35 cellular contexts compared by ENCODE assay signal in the genomic region with DNA sequence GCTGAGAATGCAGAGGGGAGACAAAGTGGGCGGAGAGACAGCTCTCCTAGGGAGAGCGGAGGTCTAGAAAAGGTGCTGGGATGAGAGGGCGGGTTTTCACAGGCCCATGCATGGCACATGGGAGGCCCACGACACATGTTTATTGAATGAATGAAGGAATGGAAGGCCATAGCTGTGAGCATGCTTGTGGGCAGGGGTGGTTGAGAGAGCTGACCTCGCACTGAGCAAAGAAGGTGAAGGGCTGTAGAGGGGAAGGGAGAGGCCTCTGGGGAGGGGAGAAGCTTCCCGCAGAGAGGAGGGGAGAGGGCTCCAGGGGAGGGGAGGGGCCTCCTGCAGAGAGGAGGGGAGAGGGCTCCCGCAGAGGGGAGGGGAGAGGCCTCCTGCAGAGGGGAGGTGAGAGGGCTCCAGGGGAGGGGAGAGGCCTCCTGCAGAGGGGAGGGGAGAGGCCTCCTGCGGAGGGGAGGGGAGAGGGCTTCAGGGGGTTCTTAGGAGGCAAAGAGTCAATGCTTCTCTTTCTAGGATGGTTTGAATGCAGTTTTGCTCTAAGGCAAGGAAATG. TPM values are rescaled to one million over a fixed set of nuclear protein-coding genes. Genes with fewer than 3 reads are reported as not detected.
DNase-seq lines count a peak whose midpoint lies in the region; ATAC-seq, FAIRE-seq and TF ChIP-seq lines count a peak whose summit lies in the region.
"Had no signal": no experiment of that assay in that cellular context is flagged by ENCODE, and none has a peak within 500 bp of the region (broad histone marks: within the 10 kb centered on the region; RNA-seq: fewer than 3 reads in every experiment).

No MANE protein-coding gene starts in this region.

- peaks cover 3% of the 10 kb centered on the region for H3K27me3 Mint-ChIP-seq in astrocyte (ENCODE audit: low read depth, unreplicated experiment)
- H3K27me3 Mint-ChIP-seq: activated CD4-positive, alpha-beta memory T cell treated with anti-CD3 and anti-CD28 coated beads for 36 hours; activated naive CD4-positive, alpha-beta T cell treated with anti-CD3 and anti-CD28 coated beads, Interleukin-2, amount 50 U/mL, for 24 hours; CD4-positive, alpha-beta T cell; naive thymus-derived CD8-positive, alpha-beta T cell had no signal

- peaks cover 6% of the 10 kb centered on the region for H3K79me1 ChIP-seq in mesendoderm (ENCODE audit: low read length)

- H4K8ac ChIP-seq in mesendoderm (ENCODE audit: low read depth, low read length), result no peak overlapping the region

- H3K36me3 ChIP-seq in astrocyte (ENCODE audit: insufficient read depth, low read length), result no peaks in the 10 kb centered on the region
- H3K36me3 ChIP-seq in mesendoderm (ENCODE audit: control insufficient read depth, insufficient read depth, low read length), result no peaks in the 10 kb centered on the region
- H3K36me3 ChIP-seq in body of pancreas (replicated peaks in 1 of 2; ENCODE audit: insufficient read depth in 1 of 2, low read depth in 2 of 2), result no peaks in the 10 kb centered on the region
- H3K36me3 ChIP-seq: esophagus squamous epithelium, vagina had no signal

- no peak overlapping the region for H3K4ac ChIP-seq in mesendoderm (ENCODE audit: low read depth, low read length)

- H3K56ac ChIP-seq in mesendoderm (ENCODE audit: low read length), result peak overlapping the region; percentile 71

- H3K23ac ChIP-seq in mesendoderm (ENCODE audit: low read length), result no peak overlapping the region

- no peaks in the 10 kb centered on the region for H4K20me1 ChIP-seq in astrocyte (ENCODE audit: insufficient read depth, low read length)

- no peak overlapping the region for H3K4me3 Mint-ChIP-seq in astrocyte (ENCODE audit: unreplicated experiment)
- H3K4me3 Mint-ChIP-seq in stimulated activated effector memory CD8-positive, alpha-beta T cell treated with anti-CD3 and anti-CD28 coated beads, Interleukin-12 subunit alpha, Interleukin-12 subunit beta, amount 100 ng/mL, for 72 hours, result no peak overlapping the region
- H3K4me3 Mint-ChIP-seq: activated CD4-positive, alpha-beta memory T cell treated with anti-CD3 and anti-CD28 coated beads for 36 hours; activated naive CD4-positive, alpha-beta T cell treated with anti-CD3 and anti-CD28 coated beads, Interleukin-2, amount 50 U/mL, for 24 hours; CD4-positive, alpha-beta T cell; dendritic cell treated with granulocyte-macrophage colony-stimulating factor and Interleukin-4, amounts not matched to agents 40 ng/mL and 50 ng/mL, for 4 days; immature natural killer cell; naive thymus-derived CD8-positive, alpha-beta T cell had no signal

- H3K79me2 ChIP-seq in astrocyte (ENCODE audit: insufficient read depth, low read length), result no peaks in the 10 kb centered on the region
- H3K79me2 ChIP-seq in mesendoderm (ENCODE audit: control insufficient read depth, insufficient read depth, low read length), result no peaks in the 10 kb centered on the region
- H3K79me2 ChIP-seq: parathyroid adenoma had no signal

- no peak overlapping the region for H3K18ac ChIP-seq in mesendoderm (ENCODE audit: low read length)

- H3K27me3 ChIP-seq in astrocyte (ENCODE audit: insufficient read depth, low read length) (no peaks in the 10 kb centered on the region), mesendoderm (ENCODE audit: insufficient read depth, low read length, poor library complexity) (no peaks in the 10 kb centered on the region), body of pancreas (no peaks in the 10 kb centered on the region)
- H3K27me3 ChIP-seq: vagina had no signal

- no peak overlapping the region for H2BK120ac ChIP-seq in mesendoderm (ENCODE audit: low read depth, low read length)

- peak overlapping the region; percentile 37 for H3K27ac Mint-ChIP-seq in astrocyte (ENCODE audit: unreplicated experiment)
- H3K27ac Mint-ChIP-seq in stimulated activated effector memory CD8-positive, alpha-beta T cell treated with anti-CD3 and anti-CD28 coated beads, Interleukin-12 subunit alpha, Interleukin-12 subunit beta, amount 100 ng/mL, for 72 hours, result peak overlapping the region; percentile 34
- H3K27ac Mint-ChIP-seq: activated CD4-positive, alpha-beta memory T cell treated with anti-CD3 and anti-CD28 coated beads for 36 hours; activated naive CD4-positive, alpha-beta T cell treated with anti-CD3 and anti-CD28 coated beads, Interleukin-2, amount 50 U/mL, for 24 hours; CD4-positive, alpha-beta T cell; dendritic cell treated with granulocyte-macrophage colony-stimulating factor and Interleukin-4, amounts not matched to agents 40 ng/mL and 50 ng/mL, for 4 days had no signal

- no peaks in the 10 kb centered on the region for H3K9me3 Mint-ChIP-seq in astrocyte (ENCODE audit: unreplicated experiment)
- H3K9me3 Mint-ChIP-seq in stimulated activated effector memory CD8-positive, alpha-beta T cell treated with anti-CD3 and anti-CD28 coated beads, Interleukin-12 subunit alpha, Interleukin-12 subunit beta, amount 100 ng/mL, for 72 hours, result peaks cover 5% of the 10 kb centered on the region

- H3K9me3 ChIP-seq in astrocyte (ENCODE audit: insufficient read depth, low read depth, low read length) (no peaks in the 10 kb centered on the region), body of pancreas (no peaks in the 10 kb centered on the region)
- H3K9me3 ChIP-seq: esophagus squamous epithelium, vagina had no signal

- H2AK5ac ChIP-seq in mesendoderm (ENCODE audit: low read length), result no peak overlapping the region

- ATAC-seq in stimulated activated effector memory CD8-positive, alpha-beta T cell treated with anti-CD3 and anti-CD28 coated beads, Interleukin-12 subunit alpha, Interleukin-12 subunit beta, amount 100 ng/mL, for 72 hours, result no peak
- ATAC-seq in HG02870 (IDR thresholded peaks at IDR 0.05; ENCODE audit: unreplicated experiment) (no peak), body of pancreas (no peak)
- ATAC-seq: GM12878; left lobe of liver; naive thymus-derived CD8-positive, alpha-beta T cell had no signal

- peak overlapping the region; percentile 64 for H2BK5ac ChIP-seq in mesendoderm (ENCODE audit: low read length)

- FAIRE-seq in astrocyte (lab: Jason Lieb, UNC), result no peak
- FAIRE-seq in urothelium cell line (lab: Jason Lieb, UNC), result no peak
- FAIRE-seq: endometrium, GM12878 had no signal

- no peak overlapping the region for H4K5ac ChIP-seq in mesendoderm (ENCODE audit: low read length)

- H2BK15ac ChIP-seq in mesendoderm (replicated peaks; ENCODE audit: low read depth), result no peak overlapping the region

- no peaks in the 10 kb centered on the region for H3K4me1 ChIP-seq in astrocyte (ENCODE audit: insufficient read depth, low read length)
- H3K4me1 ChIP-seq in mesendoderm (ENCODE audit: control insufficient read depth, low read depth, low read length), result peaks cover 14% of the 10 kb centered on the region
- H3K4me1 ChIP-seq in body of pancreas, result no peaks in the 10 kb centered on the region
- H3K4me1 ChIP-seq: parathyroid adenoma had no signal

- H3K27ac ChIP-seq in astrocyte (ENCODE audit: low read depth, low read length), result no peak overlapping the region
- H3K27ac ChIP-seq in mesendoderm (ENCODE audit: low read depth, low read length), result peak overlapping the region; percentile 7
- no peak overlapping the region for H3K27ac ChIP-seq in body of pancreas
- H3K27ac ChIP-seq: 22Rv1, esophagus squamous epithelium, GM23248, parathyroid adenoma, vagina had no signal

- H3K36me3 Mint-ChIP-seq in astrocyte (ENCODE audit: low read depth, unreplicated experiment), result peaks cover 2% of the 10 kb centered on the region
- H3K36me3 Mint-ChIP-seq in stimulated activated effector memory CD8-positive, alpha-beta T cell treated with anti-CD3 and anti-CD28 coated beads, Interleukin-12 subunit alpha, Interleukin-12 subunit beta, amount 100 ng/mL, for 72 hours, result no peaks in the 10 kb centered on the region
- H3K36me3 Mint-ChIP-seq: activated CD4-positive, alpha-beta memory T cell treated with anti-CD3 and anti-CD28 coated beads for 36 hours; immature natural killer cell had no signal

- H2AFZ ChIP-seq in astrocyte (ENCODE audit: low read depth, low read length), result no peak overlapping the region
- H2AFZ ChIP-seq: GM23248, parathyroid adenoma had no signal

- peaks cover 33% of the 10 kb centered on the region for H3K4me1 Mint-ChIP-seq in astrocyte (ENCODE audit: low read depth, unreplicated experiment)
- H3K4me1 Mint-ChIP-seq in stimulated activated effector memory CD8-positive, alpha-beta T cell treated with anti-CD3 and anti-CD28 coated beads, Interleukin-12 subunit alpha, Interleukin-12 subunit beta, amount 100 ng/mL, for 72 hours, result no peaks in the 10 kb centered on the region
- H3K4me1 Mint-ChIP-seq: immature natural killer cell had no signal

- H3K4me2 ChIP-seq in astrocyte (ENCODE audit: low read length), result no peak overlapping the region
- no peak overlapping the region for H3K4me2 ChIP-seq in mesendoderm (ENCODE audit: low read length)

- TF ChIP-seq POLR2A in body of pancreas (IDR thresholded peaks at IDR 0.05), result no peak

- WGBS in mesendoderm (ENCODE audit: extremely low coverage, insufficient coverage, low lambda C conversion rate), result no CpG with 5 or more reads among the region's 8 CpGs
- 55 to 61% methylated on average over 7 to 8 of the region's 8 CpGs for WGBS in body of pancreas, 2 donors

- no peak overlapping the region for H3K9ac ChIP-seq in astrocyte (ENCODE audit: low read length)
- peak overlapping the region; percentile 2 for H3K9ac ChIP-seq in mesendoderm (ENCODE audit: low read length)
- H3K9ac ChIP-seq: GM23248, parathyroid adenoma had no signal

- DNase-seq in NCI-H82 (lab: John Stamatoyannopoulos, UW), result peak; percentile 32
- DNase-seq in NCI-H82 treated with DMSO at 0.1 percent for 48 hours (lab: John Stamatoyannopoulos, UW; ENCODE audit: unreplicated experiment), result no peak
- DNase-seq in astrocyte (ENCODE audit: low read depth), result no peak
- no peak for DNase-seq in mesendoderm
- DNase-seq in stimulated activated effector memory CD8-positive, alpha-beta T cell treated with anti-CD3 and anti-CD28 coated beads, Interleukin-12 subunit alpha, Interleukin-12 subunit beta, amount 100 ng/mL, for 72 hours (ENCODE audit: low spot score in 2 of 2), result no peak
- DNase-seq in urothelium cell line (ENCODE audit: low spot score), result no peak
- DNase-seq in body of pancreas, result no peak
- DNase-seq: activated CD4-positive, alpha-beta memory T cell treated with anti-CD3 and anti-CD28 coated beads for 36 hours; activated CD4-positive, CD25-positive, alpha-beta regulatory T cell treated with anti-CD3 and anti-CD28 coated beads, Interleukin-2, amount 50 U/mL, for 72 hours; activated CD8-positive, alpha-beta memory T cell treated with anti-CD3 and anti-CD28 coated beads, Interleukin-2, amount 50 U/mL, for 48 hours; anterior cingulate cortex; CD4-positive, alpha-beta T cell; central memory CD4-positive, alpha-beta T cell; esophagus squamous epithelium; foreskin melanocyte; GM23248; immature natural killer cell; IMR-90; naive thymus-derived CD8-positive, alpha-beta T cell; NCI-H1048; NCI-H187; NCI-H2171 treated with DMSO at 0.1 percent for 48 hours; NCI-H524; RPMI8226; stimulated activated CD4-positive, alpha-beta T cell treated with anti-CD3 and anti-CD28 coated beads, Interleukin-2, amount 100 ng/mL, for 48 hours; T-helper 1 cell had no signal

- H3K4me3 ChIP-seq in astrocyte (ENCODE audit: insufficient read depth, low read depth, low read length) (no peak overlapping the region), mesendoderm (ENCODE audit: low read length) (no peak overlapping the region), body of pancreas (no peak overlapping the region)
- H3K4me3 ChIP-seq: esophagus squamous epithelium, GM12878, GM23248, vagina had no signal

- TF ChIP-seq CTCF in astrocyte (IDR thresholded peaks at IDR 0.05; ENCODE audit: insufficient read depth, low read depth, low read length) (no peak), body of pancreas (IDR thresholded peaks at IDR 0.05) (no peak)

- intact Hi-C loops in body of pancreas (cut with DNase I), result no loop called here

RNA-seq across cellular contexts. Expression of a gene that starts 27.3 kb away (rescaled TPM):
- 11.2 and 12.4 TPM in 2 replicates for total RNA-seq in astrocyte
- polyA plus RNA-seq in mesendoderm (2013, experiment 1 of 2), result 1.1 TPM
- polyA plus RNA-seq in mesendoderm (2013, experiment 2 of 2), result 1.3 TPM
- total RNA-seq in body of pancreas, result under 1 TPM; 0.26 to 0.33 TPM
- polyA plus RNA-seq: immature natural killer cell had no signal
